ENCODE assay signal across 8 cellular contexts in genomic region chr12:51752490-51752889, GRCh38.
DNase-seq lines count a peak whose midpoint lies in the region; ATAC-seq, FAIRE-seq and TF ChIP-seq lines count a peak whose summit lies in the region.
"Had no signal": no experiment of that assay in that cellular context is flagged by ENCODE, and none has a peak within 500 bp of the region (broad histone marks: within the 10 kb centered on the region; RNA-seq: fewer than 3 reads in every experiment).

No MANE protein-coding gene starts in this region.

- H3K4me1 ChIP-seq in upper lobe of right lung = no peaks in the 10 kb centered on the region

- DNase-seq in M059J (ENCODE audit: low read depth) (peak; percentile 54), dedifferentiated amniotic fluid mesenchymal stem cell (ENCODE audit: extremely low spot score) (peak; percentile 96), left kidney (ENCODE audit: low read depth, low spot score) (peak; percentile 86), upper lobe of right lung (no peak), NCI-H345 treated with DMSO at 0.1 percent for 48 hours (lab: John Stamatoyannopoulos, UW; ENCODE audit: unreplicated experiment) (no peak), GM12892 (ENCODE audit: insufficient read length) (no peak)
- DNase-seq in effector CD4-positive, alpha-beta T cell = no peak
- DNase-seq: NCI-H1048 had no signal

- intact Hi-C loops in upper lobe of right lung (cut with DNase I) = no loop called here

- H3K9me3 ChIP-seq in upper lobe of right lung = no peaks in the 10 kb centered on the region

- TF ChIP-seq CTCF in upper lobe of right lung (IDR thresholded peaks at IDR 0.05) = no peak

- peak; percentile 85 for ATAC-seq in upper lobe of right lung

- no peak for TF ChIP-seq POLR2A in GM12892 (IDR thresholded peaks at IDR 0.05; ENCODE audit: low read depth, low read length)

- no peak overlapping the region for H3K4me3 ChIP-seq in upper lobe of right lung

- no peak overlapping the region for H3K27ac ChIP-seq in upper lobe of right lung

- H3K36me3 ChIP-seq in upper lobe of right lung = no peaks in the 10 kb centered on the region

- H3K27me3 ChIP-seq in upper lobe of right lung = no peaks in the 10 kb centered on the region

- no peak for FAIRE-seq in GM12892 (lab: Jason Lieb, UNC)

Comparison
In these comparisons a context has a peak if more than half of its experiments do, and no peak if none do; other contexts are left out.
1. DNase-seq: peak in M059J (single experiment), dedifferentiated amniotic fluid mesenchymal stem cell (single experiment) and left kidney (single experiment); none in upper lobe of right lung (single experiment), NCI-H345 treated with DMSO at 0.1 percent for 48 hours (single experiment), GM12892 (single experiment) and effector CD4-positive, alpha-beta T cell (single experiment).